ENCODE assay signal across 9 cellular contexts in the genomic region with DNA sequence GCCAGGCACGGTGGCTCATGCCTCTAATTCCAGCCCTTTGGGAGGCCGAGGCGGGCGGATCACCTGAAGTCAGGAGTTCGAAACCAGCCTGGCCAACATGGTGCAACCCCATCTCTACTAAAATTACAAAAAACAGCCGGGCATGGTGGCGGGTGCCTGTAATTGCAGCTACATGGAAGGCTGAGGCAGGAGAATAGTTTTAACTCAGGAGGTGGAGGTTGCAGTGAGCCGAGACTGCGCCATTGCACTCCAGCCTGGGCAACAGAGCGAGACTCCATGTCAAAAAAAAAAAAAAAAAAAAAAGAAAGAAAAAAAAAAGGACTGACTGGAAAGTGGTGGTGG. TPM values are rescaled to one million over a fixed set of nuclear protein-coding genes. Genes with fewer than 3 reads are reported as not detected.
"Had no signal": no experiment of that assay in that cellular context is flagged by ENCODE, and none has a peak within 500 bp of the region (broad histone marks: within the 10 kb centered on the region; RNA-seq: fewer than 3 reads in every experiment).

No MANE protein-coding gene starts in this region.

RNA-seq across cellular contexts. Expression of gene SLC13A4, which starts 9.3 kb away (rescaled TPM):
- total RNA-seq: left cardiac atrium; lung microvascular endothelial cell; mesenteric fat pad; mucosa of descending colon; naive thymus-derived CD4-positive, alpha-beta T cell; natural killer cell treated with Interleukin-12 subunit alpha and Interleukin-12 subunit beta and Interleukin-15 and Interleukin-18, amount 100 ng/mL, for 72 hours; pancreas; stomach had no signal

RNA-seq across cellular contexts. Expression of gene FAM180A, which starts 11.3 kb away (rescaled TPM):
- total RNA-seq: lung microvascular endothelial cell; naive thymus-derived CD4-positive, alpha-beta T cell; natural killer cell treated with Interleukin-12 subunit alpha and Interleukin-12 subunit beta and Interleukin-15 and Interleukin-18, amount 100 ng/mL, for 72 hours had no signal
- polyA plus RNA-seq: naive thymus-derived CD4-positive, alpha-beta T cell; neural cell had no signal
